In genomic region chr2:18842836-18843235, GRCh38 we compare ENCODE assay signal across 24 cellular contexts.
DNase-seq lines count a peak whose midpoint lies in the region; ATAC-seq, FAIRE-seq and TF ChIP-seq lines count a peak whose summit lies in the region.
"Had no signal": no experiment of that assay in that cellular context is flagged by ENCODE, and none has a peak within 500 bp of the region (broad histone marks: within the 10 kb centered on the region; RNA-seq: fewer than 3 reads in every experiment).

No MANE protein-coding gene starts in this region.

- no peak overlapping the region for H3K4me2 ChIP-seq in HepG2 (ENCODE audit: low read depth, low read length)
- H3K4me2 ChIP-seq: BLaER1 had no signal

- H3K4me3 ChIP-seq in cardiac muscle cell (no peak overlapping the region), right cardiac atrium (ENCODE audit: low read length) (no peak overlapping the region), HepG2 (replicated peaks in 1 of 3; ENCODE audit: insufficient read depth in 1 of 3, low read depth in 2 of 3, low read length in 3 of 3) (no peak overlapping the region), right lobe of liver (no peak overlapping the region), fibroblast of villous mesenchyme (ENCODE audit: low read depth, low read length) (no peak overlapping the region)
- H3K4me3 ChIP-seq: BLaER1 had no signal

- no peak overlapping the region for H3K9ac ChIP-seq in HepG2 (ENCODE audit: insufficient read depth, low read depth, low read length)
- H3K9ac ChIP-seq: BLaER1 had no signal

- FAIRE-seq in HepG2 (lab: Jason Lieb, UNC), result no peak
- FAIRE-seq: A204.1, D721Med, G401.6, GM12891 had no signal

- peak overlapping the region; percentile 77 for H3K27ac ChIP-seq in cardiac muscle cell
- H3K27ac ChIP-seq in right cardiac atrium (ENCODE audit: low read length), result no peak overlapping the region
- H3K27ac ChIP-seq in HepG2 (ENCODE audit: extremely low read length, insufficient read depth, low read length), result no peak overlapping the region
- no peak overlapping the region for H3K27ac ChIP-seq in right lobe of liver
- H3K27ac ChIP-seq: BLaER1 had no signal

- H3K9me3 ChIP-seq in cardiac muscle cell (ENCODE audit: low read depth) (no peaks in the 10 kb centered on the region), right cardiac atrium (ENCODE audit: control insufficient read depth, low read length) (no peaks in the 10 kb centered on the region), HepG2 (ENCODE audit: low read length) (no peaks in the 10 kb centered on the region), right lobe of liver (no peaks in the 10 kb centered on the region)
- H3K9me3 ChIP-seq: BE2C, BLaER1, Caco-2 had no signal

- H3K9me3 Mint-ChIP-seq in nephron, result no peaks in the 10 kb centered on the region
- H3K9me3 Mint-ChIP-seq: CD4-positive, alpha-beta T cell; CD8-positive, alpha-beta T cell had no signal

- no peak overlapping the region for H3K4me3 Mint-ChIP-seq in nephron
- H3K4me3 Mint-ChIP-seq: CD14-positive monocyte; CD4-positive, alpha-beta T cell; CD8-positive, alpha-beta T cell had no signal

- no peaks in the 10 kb centered on the region for H4K20me1 ChIP-seq in HepG2 (ENCODE audit: insufficient read depth, low read length)
- H4K20me1 ChIP-seq: BLaER1 had no signal

- DNase-seq in cardiac muscle cell (ENCODE audit: low read depth in 1 of 2, low spot score in 1 of 2), result peak in 1 of 2 donors; percentile 77
- DNase-seq in right cardiac atrium, result no peak
- DNase-seq in HepG2 (ENCODE audit: low spot score), result peak; percentile 15
- DNase-seq in right lobe of liver, result no peak
- DNase-seq in fibroblast of villous mesenchyme (ENCODE audit: low read depth), result peak; percentile 3
- no peak for DNase-seq in CD1c-positive myeloid dendritic cell (ENCODE audit: extremely low spot score)
- DNase-seq: 8988T; ACHN; BE2C; C1 segment of cervical spinal cord; Caco-2; Calu3; CD4-positive, alpha-beta T cell; CD8-positive, alpha-beta T cell; DMS79 treated with DMSO at 0.1 percent for 48 hours; GF-D8 had no signal

- H3K79me2 ChIP-seq in HepG2 (ENCODE audit: insufficient read depth, low read length), result no peaks in the 10 kb centered on the region

- H2AFZ ChIP-seq in HepG2 (ENCODE audit: low read length), result no peak overlapping the region

- TF ChIP-seq CTCF in cardiac muscle cell (IDR thresholded peaks at IDR 0.05; ENCODE audit: low read depth, low read length), result no peak
- no peak for TF ChIP-seq CTCF in HepG2 (CRISPR knock-in tag; IDR thresholded peaks at IDR 0.05)
- no peak for TF ChIP-seq CTCF in right lobe of liver (IDR thresholded peaks at IDR 0.05)
- no peak for TF ChIP-seq CTCF in fibroblast of villous mesenchyme (IDR thresholded peaks at IDR 0.05; ENCODE audit: insufficient read depth, low read depth, low read length)
- TF ChIP-seq CTCF in nephron (IDR thresholded peaks at IDR 0.05; ENCODE audit: unreplicated experiment in 3 of 3), result no peak

- TF ChIP-seq POLR2A in HepG2 (IDR thresholded peaks at IDR 0.05; ENCODE audit: insufficient read depth in 1 of 2, low read depth in 2 of 2, low read length in 2 of 2), result no peak
- no peak for TF ChIP-seq POLR2A in right lobe of liver (IDR thresholded peaks at IDR 0.05)

- TF ChIP-seq EP300 in HepG2 (IDR thresholded peaks at IDR 0.05; ENCODE audit: low read depth in 2 of 2, low read length in 2 of 2) (no peak), HepG2 (CRISPR knock-in tag; IDR thresholded peaks at IDR 0.05; ENCODE audit: borderline replicate concordance) (no peak)

- peaks cover 4% of the 10 kb centered on the region for H3K27me3 Mint-ChIP-seq in nephron (ENCODE audit: low read depth)
- H3K27me3 Mint-ChIP-seq: CD4-positive, alpha-beta T cell had no signal

- no peaks in the 10 kb centered on the region for H3K27me3 ChIP-seq in cardiac muscle cell
- no peaks in the 10 kb centered on the region for H3K27me3 ChIP-seq in right cardiac atrium (ENCODE audit: control insufficient read depth, insufficient read depth)
- H3K27me3 ChIP-seq in HepG2 (ENCODE audit: control insufficient read depth in 1 of 2, insufficient read depth in 2 of 2, low read length in 2 of 2), result no peaks in the 10 kb centered on the region
- no peaks in the 10 kb centered on the region for H3K27me3 ChIP-seq in right lobe of liver
- H3K27me3 ChIP-seq: BE2C, BLaER1 had no signal

- no peak for TF ChIP-seq RAD21 in HepG2 (CRISPR knock-in tag; IDR thresholded peaks at IDR 0.05)

- peaks cover 24% of the 10 kb centered on the region for H3K4me1 Mint-ChIP-seq in nephron
- H3K4me1 Mint-ChIP-seq: CD14-positive monocyte had no signal

- peaks cover 41% of the 10 kb centered on the region for H3K4me1 ChIP-seq in cardiac muscle cell (ENCODE audit: low read depth)
- no peaks in the 10 kb centered on the region for H3K4me1 ChIP-seq in right cardiac atrium (ENCODE audit: control insufficient read depth, insufficient read depth, low read length)
- peaks cover 24% of the 10 kb centered on the region for H3K4me1 ChIP-seq in HepG2 (ENCODE audit: insufficient read depth, low read length)
- no peaks in the 10 kb centered on the region for H3K4me1 ChIP-seq in right lobe of liver
- H3K4me1 ChIP-seq: BE2C, Caco-2 had no signal

- in situ Hi-C loops in HepG2 (cut with HindIII; ENCODE audit: extremely low pct_ligation_motif_present, low pct_unique_long_range_greater_than_20kb), result no loop called here

- WGBS in right cardiac atrium, result 56% methylated on average over 5 of the region's 5 CpGs
- 45% methylated on average over 5 of the region's 5 CpGs for WGBS in HepG2 (ENCODE audit: low lambda C conversion rate)
- WGBS in right lobe of liver (ENCODE audit: insufficient coverage, low coverage, low lambda C conversion rate, missing lambda C conversion rate), result 82% methylated on average over 3 of the region's 5 CpGs

- POLR2A ChIA-PET in HepG2 (lab: Yijun Ruan, JAX), result no interaction called here

- H3K36me3 Mint-ChIP-seq in nephron (ENCODE audit: low read depth), result no peaks in the 10 kb centered on the region
- H3K36me3 Mint-ChIP-seq: CD14-positive monocyte; CD8-positive, alpha-beta T cell had no signal

- intact Hi-C loops in right cardiac atrium (cut with DNase I) (no loop called here), HepG2 (cut with micrococcal nuclease; ENCODE audit: unreplicated experiment) (no loop called here), right lobe of liver (cut with DNase I) (no loop called here)

- CTCF ChIA-PET in HepG2 (lab: Yijun Ruan, JAX; ENCODE audit: low intra/inter-chr PET ratio, low total read pairs), result no interaction called here

- ATAC-seq in right cardiac atrium (no peak), HepG2 (no peak), right lobe of liver (no peak), GM18861 (IDR thresholded peaks at IDR 0.05; ENCODE audit: unreplicated experiment) (no peak)
- ATAC-seq: CD8-positive, alpha-beta T cell had no signal

- no TSS peak for BruUV-seq in HepG2 (replicated peaks; lab: Mats Ljungman, UMichigan)

- peak overlapping the region in 2 of 3 experiments; percentile 26 to 30 for H3K27ac Mint-ChIP-seq in nephron
- H3K27ac Mint-ChIP-seq: CD14-positive monocyte; CD4-positive, alpha-beta T cell; CD8-positive, alpha-beta T cell had no signal

- H3K36me3 ChIP-seq in cardiac muscle cell (no peaks in the 10 kb centered on the region), HepG2 (replicated peaks in 1 of 2; ENCODE audit: control insufficient read depth in 1 of 2, insufficient read depth in 2 of 2, low read length in 2 of 2) (no peaks in the 10 kb centered on the region), right lobe of liver (no peaks in the 10 kb centered on the region)
- H3K36me3 ChIP-seq: BE2C, BLaER1 had no signal

TF ChIP-seq in HepG2, 621 proteins besides CTCF, POLR2A, EP300 and RAD21:
- TF ChIP-seq ZBTB33 (CRISPR knock-in tag; IDR thresholded peaks at IDR 0.05) (no peak), NR1H2 (CRISPR knock-in tag; IDR thresholded peaks at IDR 0.05; ENCODE audit: borderline replicate concordance, low read depth) (no peak), TFDP1 (CRISPR knock-in tag; IDR thresholded peaks at IDR 0.05; ENCODE audit: borderline replicate concordance) (no peak), NCOA2 (CRISPR knock-in tag; IDR thresholded peaks at IDR 0.05) (peak; percentile 22; the same call in 1 of the 2 replicates), HDAC1 (CRISPR knock-in tag; IDR thresholded peaks at IDR 0.05) (no peak)

Comparison
In these comparisons a context has a peak if more than half of its experiments do, and no peak if none do; other contexts are left out.
1. DNase-seq: peak in HepG2 (single experiment) and fibroblast of villous mesenchyme (single experiment); none in right cardiac atrium (0 of 3), right lobe of liver (0 of 3) and CD1c-positive myeloid dendritic cell (single experiment).